8 cellular contexts compared by ENCODE assay signal in genomic region chr2:30422437-30422805, GRCh38. TPM values are rescaled to one million over a fixed set of nuclear protein-coding genes. Genes with fewer than 3 reads are reported as not detected.
A peak's percentile ranks its signal among the peaks of the same experiment; 100 is the strongest.
DNase-seq lines count a peak whose midpoint lies in the region; ATAC-seq lines count a peak whose summit lies in the region.

No MANE protein-coding gene starts in this region.

- ATAC-seq in GM19023 (IDR thresholded peaks at IDR 0.05; ENCODE audit: unreplicated experiment) (peak; percentile 62), HG03095 (IDR thresholded peaks at IDR 0.05; ENCODE audit: unreplicated experiment) (no peak), HG02763 (IDR thresholded peaks at IDR 0.05; ENCODE audit: unreplicated experiment) (no peak)

- intact Hi-C loops in head of caudate nucleus (cut with DNase I): no loop called here

- DNase-seq in HT-29 (ENCODE audit: low spot score) (peak; percentile 48), head of caudate nucleus (peak in 40 of 42 donors; percentile 22 to 79 (median 50)), NCI-H128 (lab: John Stamatoyannopoulos, UW; ENCODE audit: unreplicated experiment) (no peak)
- DNase-seq in activated CD8-positive, alpha-beta memory T cell treated with anti-CD3 and anti-CD28 coated beads, Interleukin-2, amount 50 U/mL, for 4 hours: peak; percentile 81
- peak; percentile 75 to 76 for DNase-seq in stimulated activated CD4-positive, alpha-beta T cell treated with anti-CD3 and anti-CD28 coated beads, Interleukin-2, amount 100 ng/mL, for 48 hours

RNA-seq across cellular contexts. Expression of gene LCLAT1, which starts 24.6 kb away (rescaled TPM):
- total RNA-seq in HT-29 (2014; rRNA removed; shearing (Covaris generic)): 14.6 and 15.1 TPM in 2 replicates
